ENCODE assay signal across 8 cellular contexts in genomic region chr3:43894176-43895049, GRCh38.
DNase-seq lines count a peak whose midpoint lies in the region; ATAC-seq and TF ChIP-seq lines count a peak whose summit lies in the region.

No MANE protein-coding gene starts in this region.

- TF ChIP-seq CTCF in epithelial cell of proximal tubule (conservative IDR thresholded peaks at IDR 0.05; ENCODE audit: low read depth, low read length), result no peak

- DNase-seq in Daoy (ENCODE audit: low read depth), result peak; percentile 48
- peak; percentile 22 to 51 for DNase-seq in activated CD4-positive, alpha-beta T cell treated with anti-CD3 and anti-CD28 coated beads, Interleukin-2, amount 50 U/mL, for 48 hours
- no peak for DNase-seq in epithelial cell of proximal tubule (ENCODE audit: low read depth)
- peak; percentile 72 for DNase-seq in midbrain (lab: John Stamatoyannopoulos, UW)
- DNase-seq in stimulated activated CD8-positive, alpha-beta memory T cell treated with anti-CD3 and anti-CD28 coated beads, Interleukin-4, amount 100 ng/mL, for 24 hours (ENCODE audit: low read depth), result peak; percentile 5
- no peak for DNase-seq in SHP77 (lab: John Stamatoyannopoulos, UW)
- DNase-seq in NCI-H1436 (lab: John Stamatoyannopoulos, UW), result no peak

- peak overlapping the region; percentile 54 for H3K4me3 ChIP-seq in epithelial cell of proximal tubule (ENCODE audit: low read depth, low read length)

- ATAC-seq in HG03354 (IDR thresholded peaks at IDR 0.05; ENCODE audit: poor library complexity, severe bottlenecking, unreplicated experiment), result peak; percentile 38

Comparison
In these comparisons a context has a peak if more than half of its experiments do, and no peak if none do; other contexts are left out.
1. DNase-seq: peak in Daoy (single experiment), activated CD4-positive, alpha-beta T cell treated with anti-CD3 and anti-CD28 coated beads, Interleukin-2, amount 50 U/mL, for 48 hours (2 of 2), midbrain (single experiment) and stimulated activated CD8-positive, alpha-beta memory T cell treated with anti-CD3 and anti-CD28 coated beads, Interleukin-4, amount 100 ng/mL, for 24 hours (single experiment); none in epithelial cell of proximal tubule (single experiment), SHP77 (0 of 2) and NCI-H1436 (single experiment).